Comparison of ENCODE assay signal across 19 cellular contexts in genomic region chr3:134932035-134932434, GRCh38.
DNase-seq lines count a peak whose midpoint lies in the region; FAIRE-seq and TF ChIP-seq lines count a peak whose summit lies in the region.
"Had no signal": no experiment of that assay in that cellular context is flagged by ENCODE, and none has a peak within 500 bp of the region (broad histone marks: within the 10 kb centered on the region; RNA-seq: fewer than 3 reads in every experiment).

No MANE protein-coding gene starts in this region.

- DNase-seq in GM12892 (ENCODE audit: insufficient read length) (no peak), WERI-Rb-1 (peak; percentile 52), prostate gland (ENCODE audit: low spot score) (no peak), transverse colon (no peak), posterior cingulate gyrus (no peak), NCI-H187 treated with DMSO at 0.1 percent for 48 hours (lab: John Stamatoyannopoulos, UW) (no peak), GM13976 (ENCODE audit: low spot score) (no peak)
- DNase-seq: BE2C; CD4-positive, CD25-positive, alpha-beta regulatory T cell; CD8-positive, alpha-beta memory T cell; COR-L47; DMS 273 treated with DMSO at 0.1 percent for 48 hours; DMS53; DND-41; EL had no signal

- H3K4me3 ChIP-seq in WERI-Rb-1 (ENCODE audit: low read depth, low read length) (no peak overlapping the region), prostate gland (no peak overlapping the region), transverse colon (no peak overlapping the region)
- H3K4me3 ChIP-seq: HAP-1 had no signal

- 74% methylated on average over 6 of the region's 6 CpGs for WGBS in prostate gland
- 40 to 58% methylated on average over 5 to 6 of the region's 6 CpGs for WGBS in transverse colon (ENCODE audit: low coverage in 1 of 2), 2 donors

- intact Hi-C loops in prostate gland (cut with DNase I) (loop anchor here (5.0 kb wide), 1 partner anchor 135 kb away; the partner anchor contains the start of gene EPHB1), transverse colon (cut with DNase I; ENCODE audit: low total_unique reads) (no loop called here), posterior cingulate gyrus (cut with DNase I) (no loop called here)

- no peaks in the 10 kb centered on the region for H3K27me3 ChIP-seq in WERI-Rb-1 (ENCODE audit: insufficient read depth, low read depth, severe bottlenecking)
- H3K27me3 ChIP-seq in prostate gland (replicated peaks; ENCODE audit: insufficient read depth) = no peaks in the 10 kb centered on the region
- no peaks in the 10 kb centered on the region for H3K27me3 ChIP-seq in transverse colon
- H3K27me3 ChIP-seq: BE2C had no signal

- no peak for TF ChIP-seq EP300 in transverse colon (IDR thresholded peaks at IDR 0.05; ENCODE audit: low read depth)

- H3K4me1 ChIP-seq in prostate gland (replicated peaks) (no peaks in the 10 kb centered on the region), transverse colon (no peaks in the 10 kb centered on the region)
- H3K4me1 ChIP-seq: BE2C, HAP-1 had no signal

- in situ Hi-C loops in transverse colon (cut with MboI; ENCODE audit: low pct_ligation_motif_present in 1 of 4, low pct_unique_long_range_greater_than_20kb in 1 of 4, low sequenced_read_pairs in 3 of 4) (no loop called here), GM13976 (cut with MboI; ENCODE audit: low sequenced_read_pairs, unreplicated experiment) (no loop called here)

- peak; percentile 24 for FAIRE-seq in GM12892 (lab: Jason Lieb, UNC)
- FAIRE-seq: G401.6, GM12891, GM19239 had no signal

- TF ChIP-seq POLR2A in GM12892 (IDR thresholded peaks at IDR 0.05; ENCODE audit: low read depth, low read length) (no peak), prostate gland (IDR thresholded peaks at IDR 0.05) (no peak), transverse colon (IDR thresholded peaks at IDR 0.05) (no peak)

- no peak for TF ChIP-seq CTCF in WERI-Rb-1 (IDR thresholded peaks at IDR 0.05; ENCODE audit: low read depth, low read length)
- TF ChIP-seq CTCF in prostate gland (IDR thresholded peaks at IDR 0.05) = no peak
- TF ChIP-seq CTCF in transverse colon (IDR thresholded peaks at IDR 0.05) = no peak
- no peak for TF ChIP-seq CTCF in GM13976 (IDR thresholded peaks at IDR 0.05; ENCODE audit: borderline replicate concordance, control extremely low read depth, extremely low read depth, insufficient read depth, missing control alignments)

- H3K27ac ChIP-seq in WERI-Rb-1 = no peak overlapping the region
- H3K27ac ChIP-seq in prostate gland = peak overlapping the region; percentile 33 to 36
- peak overlapping the region in 3 of 4 donors; percentile 11 to 65 (median 15) for H3K27ac ChIP-seq in transverse colon

- H3K9me3 ChIP-seq in WERI-Rb-1 (ENCODE audit: severe bottlenecking) (no peaks in the 10 kb centered on the region), prostate gland (no peaks in the 10 kb centered on the region), transverse colon (no peaks in the 10 kb centered on the region)
- H3K9me3 ChIP-seq: BE2C, HAP-1 had no signal

- H3K36me3 ChIP-seq in WERI-Rb-1 (no peaks in the 10 kb centered on the region), prostate gland (no peaks in the 10 kb centered on the region), transverse colon (no peaks in the 10 kb centered on the region)
- H3K36me3 ChIP-seq: BE2C, HAP-1 had no signal
